Comparison of ENCODE assay signal across 13 cellular contexts in genomic region chr2:96601382-96602292, GRCh38. TPM values are rescaled to one million over a fixed set of nuclear protein-coding genes. Genes with fewer than 3 reads are reported as not detected.
DNase-seq lines count a peak whose midpoint lies in the region; ATAC-seq and TF ChIP-seq lines count a peak whose summit lies in the region.
"Had no signal": no experiment of that assay in that cellular context is flagged by ENCODE, and none has a peak within 500 bp of the region (broad histone marks: within the 10 kb centered on the region; RNA-seq: fewer than 3 reads in every experiment).

No MANE protein-coding gene starts in this region.

- H3K4me3 Mint-ChIP-seq in CD4-positive, CD25-positive, alpha-beta regulatory T cell = peak overlapping the region in 1 of 4 donors; percentile 63
- H3K4me3 Mint-ChIP-seq in activated T-helper 17 cell treated with anti-CD3 and anti-CD28 coated beads, Interleukin-2, amount 50 U/mL, for 72 hours = peak overlapping the region; percentile 57
- no peak overlapping the region for H3K4me3 Mint-ChIP-seq in natural killer cell
- H3K4me3 Mint-ChIP-seq: dendritic cell treated with granulocyte-macrophage colony-stimulating factor and Interleukin-4, amounts not matched to agents 40 ng/mL and 50 ng/mL, for 4 days had no signal

- H3K9me3 ChIP-seq in CD4-positive, CD25-positive, alpha-beta regulatory T cell (ENCODE audit: control insufficient read depth in 2 of 2, low read length in 2 of 2) = no peaks in the 10 kb centered on the region
- no peaks in the 10 kb centered on the region for H3K9me3 ChIP-seq in prostate gland
- H3K9me3 ChIP-seq: HAP-1 had no signal

- H3K36me3 Mint-ChIP-seq in CD4-positive, CD25-positive, alpha-beta regulatory T cell = peaks cover 67% of the 10 kb centered on the region
- H3K36me3 Mint-ChIP-seq in activated T-helper 17 cell treated with anti-CD3 and anti-CD28 coated beads, Interleukin-2, amount 50 U/mL, for 72 hours (ENCODE audit: low read depth) = peaks cover 100% of the 10 kb centered on the region
- H3K36me3 Mint-ChIP-seq in natural killer cell = no peaks in the 10 kb centered on the region

- no peaks in the 10 kb centered on the region for H3K9me3 Mint-ChIP-seq in CD4-positive, CD25-positive, alpha-beta regulatory T cell
- no peaks in the 10 kb centered on the region for H3K9me3 Mint-ChIP-seq in activated T-helper 17 cell treated with anti-CD3 and anti-CD28 coated beads, Interleukin-2, amount 50 U/mL, for 72 hours
- no peaks in the 10 kb centered on the region for H3K9me3 Mint-ChIP-seq in natural killer cell
- H3K9me3 Mint-ChIP-seq: dendritic cell treated with granulocyte-macrophage colony-stimulating factor and Interleukin-4, amounts not matched to agents 40 ng/mL and 50 ng/mL, for 4 days had no signal

- peaks cover 5% of the 10 kb centered on the region for H3K4me1 ChIP-seq in CD4-positive, CD25-positive, alpha-beta regulatory T cell (ENCODE audit: control insufficient read depth, insufficient read depth, low read length, poor library complexity, severe bottlenecking)
- H3K4me1 ChIP-seq in prostate gland (replicated peaks) = no peaks in the 10 kb centered on the region

- H3K27ac Mint-ChIP-seq in CD4-positive, CD25-positive, alpha-beta regulatory T cell = peak overlapping the region in 2 of 3 donors; percentile 62 to 80
- peak overlapping the region; percentile 85 for H3K27ac Mint-ChIP-seq in activated T-helper 17 cell treated with anti-CD3 and anti-CD28 coated beads, Interleukin-2, amount 50 U/mL, for 72 hours
- peak overlapping the region; percentile 36 to 71 for H3K27ac Mint-ChIP-seq in natural killer cell
- H3K27ac Mint-ChIP-seq: dendritic cell treated with granulocyte-macrophage colony-stimulating factor and Interleukin-4, amounts not matched to agents 40 ng/mL and 50 ng/mL, for 4 days had no signal

- TF ChIP-seq CTCF in natural killer cell (IDR thresholded peaks at IDR 0.05) (no peak), prostate gland (IDR thresholded peaks at IDR 0.05) (no peak)

- no peaks in the 10 kb centered on the region for H3K27me3 Mint-ChIP-seq in CD4-positive, CD25-positive, alpha-beta regulatory T cell
- H3K27me3 Mint-ChIP-seq in activated T-helper 17 cell treated with anti-CD3 and anti-CD28 coated beads, Interleukin-2, amount 50 U/mL, for 72 hours = no peaks in the 10 kb centered on the region
- H3K27me3 Mint-ChIP-seq in natural killer cell (ENCODE audit: low read depth in 2 of 2) = no peaks in the 10 kb centered on the region
- H3K27me3 Mint-ChIP-seq: dendritic cell treated with granulocyte-macrophage colony-stimulating factor and Interleukin-4, amounts not matched to agents 40 ng/mL and 50 ng/mL, for 4 days had no signal

- H3K36me3 ChIP-seq in CD4-positive, CD25-positive, alpha-beta regulatory T cell (ENCODE audit: control insufficient read depth, insufficient read depth, low read length) = peaks cover 78% of the 10 kb centered on the region
- peaks cover 9 to 17% of the 10 kb centered on the region in 2 donors for H3K36me3 ChIP-seq in prostate gland

- DNase-seq in CD4-positive, CD25-positive, alpha-beta regulatory T cell = peak in 1 of 3 donors; percentile 27
- peak; percentile 54 for DNase-seq in HuH-7.5 (ENCODE audit: low spot score)
- DNase-seq in natural killer cell = no peak
- no peak for DNase-seq in substantia nigra (lab: John Stamatoyannopoulos, UW)
- no peak for DNase-seq in prostate gland (ENCODE audit: low spot score)
- DNase-seq in sciatic nerve (ENCODE audit: low spot score) = no peak
- DNase-seq: amygdala, mesendoderm had no signal

- no peak overlapping the region for H3K4me3 ChIP-seq in CD4-positive, CD25-positive, alpha-beta regulatory T cell (ENCODE audit: low read depth, low read length)
- no peak overlapping the region for H3K4me3 ChIP-seq in prostate gland
- H3K4me3 ChIP-seq: HAP-1 had no signal

- intact Hi-C loops in natural killer cell (cut with micrococcal nuclease) = no loop called here
- intact Hi-C loops in prostate gland (cut with DNase I) = no loop called here
- intact Hi-C loops in sciatic nerve (cut with DNase I) = no loop called here

- no peak overlapping the region for H3K27ac ChIP-seq in CD4-positive, CD25-positive, alpha-beta regulatory T cell (ENCODE audit: insufficient read depth, low read length, poor library complexity, severe bottlenecking)
- H3K27ac ChIP-seq in substantia nigra (ENCODE audit: low read depth, low read length, poor library complexity, severe bottlenecking) = no peak overlapping the region
- H3K27ac ChIP-seq in prostate gland = no peak overlapping the region

- H3K27me3 ChIP-seq in CD4-positive, CD25-positive, alpha-beta regulatory T cell (ENCODE audit: control insufficient read depth, insufficient read depth, low read length) = no peaks in the 10 kb centered on the region
- no peaks in the 10 kb centered on the region for H3K27me3 ChIP-seq in prostate gland (replicated peaks; ENCODE audit: insufficient read depth)

- 86% methylated on average over 8 of the region's 8 CpGs for WGBS in prostate gland

- no peak for TF ChIP-seq POLR2A in prostate gland (IDR thresholded peaks at IDR 0.05)

- H3K4me1 Mint-ChIP-seq in CD4-positive, CD25-positive, alpha-beta regulatory T cell = peaks cover 0 to 18% (median 12%) of the 10 kb centered on the region in 4 donors
- H3K4me1 Mint-ChIP-seq in activated T-helper 17 cell treated with anti-CD3 and anti-CD28 coated beads, Interleukin-2, amount 50 U/mL, for 72 hours = peaks cover 21% of the 10 kb centered on the region
- peaks cover 0 to 4% of the 10 kb centered on the region in 2 donors for H3K4me1 Mint-ChIP-seq in natural killer cell

- no peak for ATAC-seq in CD4-positive, CD25-positive, alpha-beta regulatory T cell (ENCODE audit: low read depth in 2 of 2)
- peak; percentile 95 for ATAC-seq in activated T-helper 17 cell treated with anti-CD3 and anti-CD28 coated beads, Interleukin-2, amount 50 U/mL, for 72 hours (replicated peaks)
- ATAC-seq in natural killer cell (no peak), HG02678 (IDR thresholded peaks at IDR 0.05; ENCODE audit: unreplicated experiment) (no peak), sciatic nerve (no peak)

RNA-seq across cellular contexts. Expression of gene KANSL3, which starts 36.5 kb away (rescaled TPM):
- 55.6 TPM for total RNA-seq in CD4-positive, CD25-positive, alpha-beta regulatory T cell
- 10 to 100 TPM; 11.2 to 17.9 (median 13.6) TPM for polyA plus RNA-seq in CD4-positive, CD25-positive, alpha-beta regulatory T cell
- total RNA-seq in activated T-helper 17 cell treated with anti-CD3 and anti-CD28 coated beads, Interleukin-2, amount 50 U/mL, for 72 hours = 10 to 100 TPM; 59.5 to 59.7 TPM
- 10 to 100 TPM; 73.9 to 98.0 (median 83.5) TPM for total RNA-seq in natural killer cell
- total RNA-seq in prostate gland = 10 to 100 TPM; 41.3 to 70.0 TPM
- total RNA-seq in sciatic nerve = 59.9 TPM

RNA-seq across cellular contexts. Expression of gene FER1L5, which starts 40.9 kb away (rescaled TPM):
- not detected for total RNA-seq in CD4-positive, CD25-positive, alpha-beta regulatory T cell
- polyA plus RNA-seq in CD4-positive, CD25-positive, alpha-beta regulatory T cell = under 1 TPM in 2 of 4 donors, not detected in 2; 0.03 TPM
- not detected for total RNA-seq in activated T-helper 17 cell treated with anti-CD3 and anti-CD28 coated beads, Interleukin-2, amount 50 U/mL, for 72 hours
- not detected for total RNA-seq in natural killer cell
- 1 to 10 TPM in 1 of 2 donors, under 1 TPM in 1; 0.59 to 2.3 TPM for total RNA-seq in prostate gland
- 0.71 TPM for total RNA-seq in sciatic nerve
- total RNA-seq: MCF 10A had no signal
